ENCODE assay signal across 12 cellular contexts in the genomic region with DNA sequence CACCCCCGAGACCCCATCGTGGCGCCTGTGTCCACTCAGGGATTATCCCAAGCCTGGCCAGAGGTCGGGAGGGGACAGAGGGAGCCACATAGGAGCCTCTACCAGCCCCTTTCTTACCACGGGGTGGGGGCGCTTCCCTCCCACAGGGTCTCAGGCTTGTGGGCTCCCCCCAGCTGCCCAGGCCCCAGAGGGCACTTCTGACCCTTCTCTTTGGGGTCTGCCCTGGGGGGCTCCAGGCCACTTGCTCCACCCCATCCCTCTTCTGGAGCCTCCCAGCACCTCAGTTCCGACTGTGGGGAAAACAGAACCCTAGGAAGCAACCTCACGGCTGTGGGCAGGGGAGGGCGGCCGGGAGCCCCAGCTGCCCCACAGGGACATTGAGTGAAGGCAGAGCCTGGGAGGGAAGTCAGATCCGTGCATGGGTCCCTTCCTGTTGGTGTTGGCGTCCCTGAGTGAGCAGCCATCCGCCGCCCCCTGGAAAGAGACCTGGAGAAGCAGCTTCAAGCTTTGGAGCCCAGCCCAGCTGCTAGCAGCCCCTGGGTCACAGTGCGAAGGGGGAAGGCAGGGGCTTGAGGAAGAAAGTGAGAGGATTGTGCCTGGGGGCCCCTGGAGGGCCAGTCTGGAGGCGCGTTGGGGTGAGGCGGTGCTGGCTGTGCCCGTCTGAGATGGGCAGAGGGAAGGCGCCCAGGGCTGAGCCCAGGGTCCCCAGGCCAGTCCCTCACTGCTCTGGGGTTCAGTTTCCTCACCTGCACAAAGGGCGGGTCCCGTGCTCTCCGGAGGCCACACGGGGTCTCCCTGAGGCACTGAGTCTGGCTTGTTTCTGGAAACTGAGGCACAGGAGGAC. TPM values are rescaled to one million over a fixed set of nuclear protein-coding genes. Genes with fewer than 3 reads are reported as not detected.
DNase-seq lines count a peak whose midpoint lies in the region; ATAC-seq and TF ChIP-seq lines count a peak whose summit lies in the region.
"Had no signal": no experiment of that assay in that cellular context is flagged by ENCODE, and none has a peak within 500 bp of the region (broad histone marks: within the 10 kb centered on the region; RNA-seq: fewer than 3 reads in every experiment).

No MANE protein-coding gene starts in this region.

- H3K79me2 ChIP-seq in DOHH2 (ENCODE audit: control insufficient read depth, low read length) (peaks cover 35% of the 10 kb centered on the region), GM23248 (ENCODE audit: insufficient read depth) (no peaks in the 10 kb centered on the region)

- no peak for TF ChIP-seq POLR2A in gastrocnemius medialis (IDR thresholded peaks at IDR 0.05)

- no peaks in the 10 kb centered on the region for H3K9me3 ChIP-seq in DOHH2 (ENCODE audit: control insufficient read depth, insufficient read depth, low read length)
- no peaks in the 10 kb centered on the region for H3K9me3 ChIP-seq in gastrocnemius medialis
- no peaks in the 10 kb centered on the region for H3K9me3 ChIP-seq in GM23248 (ENCODE audit: low read depth)
- H3K9me3 ChIP-seq: thyroid gland had no signal

- H3K4me2 ChIP-seq in DOHH2 (ENCODE audit: low read length): peak overlapping the region; percentile 92
- H3K4me2 ChIP-seq in GM23248 (ENCODE audit: unreplicated experiment): no peak overlapping the region

- intact Hi-C loops in gastrocnemius medialis (cut with DNase I; ENCODE audit: low total_unique reads): loop anchor here (1.0 to 5.0 kb wide), 4 partner anchors 15 to 164 kb away; a partner anchor contains a TSS

- H3K4me1 Mint-ChIP-seq in T-helper 2 cell treated with Interferon-gamma antibody and Interleukin-4, amounts not matched to agents 5 μg/mL and 100 μg/mL, for 36 hours (ENCODE audit: low read depth): peaks cover 14% of the 10 kb centered on the region

- peak; percentile 9 to 21 for ATAC-seq in gastrocnemius medialis

- H3K27me3 Mint-ChIP-seq in T-helper 2 cell treated with Interferon-gamma antibody and Interleukin-4, amounts not matched to agents 5 μg/mL and 100 μg/mL, for 36 hours (ENCODE audit: low read depth): no peaks in the 10 kb centered on the region
- H3K27me3 Mint-ChIP-seq: activated CD4-positive, alpha-beta T cell treated with anti-CD3 and anti-CD28 coated beads, Interleukin-2, amount 10 ng/mL, durations not matched to agents 24 days and 14 days; activated naive CD4-positive, alpha-beta T cell treated with anti-CD3 and anti-CD28 coated beads, Interleukin-2, amount 10 ng/mL, durations not matched to agents 7 days and 5 days; naive thymus-derived CD8-positive, alpha-beta T cell had no signal

- H3K4me1 ChIP-seq in DOHH2 (ENCODE audit: control insufficient read depth, low read length): peaks cover 49% of the 10 kb centered on the region
- H3K4me1 ChIP-seq in gastrocnemius medialis: peaks cover 21% of the 10 kb centered on the region in 2 donors
- no peaks in the 10 kb centered on the region for H3K4me1 ChIP-seq in GM23248 (ENCODE audit: insufficient read depth)

- no peaks in the 10 kb centered on the region for H3K9me3 Mint-ChIP-seq in T-helper 2 cell treated with Interferon-gamma antibody and Interleukin-4, amounts not matched to agents 5 μg/mL and 100 μg/mL, for 36 hours
- H3K9me3 Mint-ChIP-seq: activated CD4-positive, alpha-beta T cell treated with anti-CD3 and anti-CD28 coated beads, Interleukin-2, amount 10 ng/mL, durations not matched to agents 24 days and 14 days; activated naive CD4-positive, alpha-beta T cell treated with anti-CD3 and anti-CD28 coated beads, Interleukin-2, amount 10 ng/mL, durations not matched to agents 7 days and 5 days; naive thymus-derived CD8-positive, alpha-beta T cell had no signal

- no peak for TF ChIP-seq CTCF in DOHH2 (IDR thresholded peaks at IDR 0.05; ENCODE audit: low read depth, low read length, poor library complexity, severe bottlenecking)
- TF ChIP-seq CTCF in epithelial cell of esophagus (IDR thresholded peaks at IDR 0.05; ENCODE audit: insufficient read depth, low read depth, low read length, missing control alignments): no peak
- TF ChIP-seq CTCF in gastrocnemius medialis (IDR thresholded peaks at IDR 0.05 in 4 of 5, conservative IDR thresholded peaks at IDR 0.05 in 1 of 5): no peak

- peaks cover 14% of the 10 kb centered on the region for H3K36me3 ChIP-seq in DOHH2 (ENCODE audit: control insufficient read depth, low read length)
- no peaks in the 10 kb centered on the region for H3K36me3 ChIP-seq in gastrocnemius medialis
- no peaks in the 10 kb centered on the region for H3K36me3 ChIP-seq in GM23248 (ENCODE audit: low read depth)
- H3K36me3 ChIP-seq: thyroid gland had no signal

- H3K9me2 ChIP-seq in DOHH2 (replicated peaks; ENCODE audit: control insufficient read depth, low read length) (no peaks in the 10 kb centered on the region), GM23248 (ENCODE audit: insufficient read depth) (no peaks in the 10 kb centered on the region)

- H2AFZ ChIP-seq in GM23248: no peak overlapping the region

- peak; percentile 37 for DNase-seq in NCI-H345 treated with DMSO at 0.1 percent for 48 hours (lab: John Stamatoyannopoulos, UW; ENCODE audit: unreplicated experiment)
- peak; percentile 18 for DNase-seq in epithelial cell of esophagus (ENCODE audit: low read depth)
- no peak for DNase-seq in gastrocnemius medialis
- no peak for DNase-seq in stimulated activated CD4-positive, alpha-beta T cell treated with anti-CD3 and anti-CD28 coated beads, Interleukin-4, amount 100 ng/mL, for 1 hour
- no peak for DNase-seq in NOMO-1 treated with DMSO at 0.1 percent for 48 hours (lab: John Stamatoyannopoulos, UW; ENCODE audit: unreplicated experiment)
- DNase-seq in GM23248: no peak
- no peak for DNase-seq in T-helper 2 cell treated with Interferon-gamma antibody and Interleukin-4, amounts not matched to agents 5 μg/mL and 100 μg/mL, for 36 hours (ENCODE audit: low spot score)

- H3K27ac Mint-ChIP-seq in T-helper 2 cell treated with Interferon-gamma antibody and Interleukin-4, amounts not matched to agents 5 μg/mL and 100 μg/mL, for 36 hours: no peak overlapping the region
- H3K27ac Mint-ChIP-seq: activated naive CD4-positive, alpha-beta T cell treated with anti-CD3 and anti-CD28 coated beads, Interleukin-2, amount 10 ng/mL, durations not matched to agents 7 days and 5 days had no signal

- H3F3A ChIP-seq in DOHH2 (ENCODE audit: control insufficient read depth, insufficient read depth): 0 out of 2 replicates have a peak, but pooled peaks cover 8% of the 10 kb centered on the region
- peaks cover 6% of the 10 kb centered on the region; the same call in 1 of the 2 replicates for H3F3A ChIP-seq in GM23248 (ENCODE audit: insufficient read depth)

- H3K36me3 Mint-ChIP-seq in T-helper 2 cell treated with Interferon-gamma antibody and Interleukin-4, amounts not matched to agents 5 μg/mL and 100 μg/mL, for 36 hours (ENCODE audit: low read depth): no peaks in the 10 kb centered on the region
- H3K36me3 Mint-ChIP-seq: activated naive CD4-positive, alpha-beta T cell treated with anti-CD3 and anti-CD28 coated beads, Interleukin-2, amount 10 ng/mL, durations not matched to agents 7 days and 5 days had no signal

- no peaks in the 10 kb centered on the region for H3K27me3 ChIP-seq in DOHH2 (ENCODE audit: control insufficient read depth, low read length)
- H3K27me3 ChIP-seq in gastrocnemius medialis: no peaks in the 10 kb centered on the region
- no peaks in the 10 kb centered on the region for H3K27me3 ChIP-seq in GM23248 (replicated peaks; ENCODE audit: insufficient read depth)
- H3K27me3 ChIP-seq: thyroid gland had no signal

- no peak overlapping the region for H3K4me3 Mint-ChIP-seq in T-helper 2 cell treated with Interferon-gamma antibody and Interleukin-4, amounts not matched to agents 5 μg/mL and 100 μg/mL, for 36 hours
- H3K4me3 Mint-ChIP-seq: activated CD4-positive, alpha-beta T cell treated with anti-CD3 and anti-CD28 coated beads, Interleukin-2, amount 10 ng/mL, durations not matched to agents 24 days and 14 days; activated naive CD4-positive, alpha-beta T cell treated with anti-CD3 and anti-CD28 coated beads, Interleukin-2, amount 10 ng/mL, durations not matched to agents 7 days and 5 days had no signal

- H3K9ac ChIP-seq in GM23248: no peak overlapping the region

- WGBS in GM23248 (ENCODE audit: low coverage in 1 of 2, low lambda C conversion rate in 2 of 2, missing lambda C conversion rate in 2 of 2), 2 experiments: 81 to 82% methylated on average over 22 to 24 of the region's 24 CpGs

- in situ Hi-C loops in gastrocnemius medialis (cut with MboI; ENCODE audit: low sequenced_read_pairs in 4 of 4): loop anchor here in 1 of 4 donors (25.0 kb wide), 1 partner anchor 99 kb away; a partner anchor contains a TSS
- in situ Hi-C loops in GM23248 (cut with MboI): no loop called here

- no peak overlapping the region for H3K4me3 ChIP-seq in DOHH2 (ENCODE audit: low read length)
- peak overlapping the region; percentile 38 for H3K4me3 ChIP-seq in epithelial cell of esophagus (ENCODE audit: low read length)
- peak overlapping the region in 3 of 4 donors; percentile 11 to 25 (median 24) for H3K4me3 ChIP-seq in gastrocnemius medialis
- no peak overlapping the region for H3K4me3 ChIP-seq in GM23248
- H3K4me3 ChIP-seq: thyroid gland had no signal

- H4K20me1 ChIP-seq in DOHH2 (ENCODE audit: control insufficient read depth, insufficient read depth, low read depth, low read length): peaks cover 9% of the 10 kb centered on the region; the same call in 1 of the 2 replicates
- no peaks in the 10 kb centered on the region for H4K20me1 ChIP-seq in GM23248 (ENCODE audit: insufficient read depth)

- H3K27ac ChIP-seq in DOHH2 (ENCODE audit: low read depth, low read length) (no peak overlapping the region), gastrocnemius medialis (peak overlapping the region; percentile 9 to 65 (median 50)), GM23248 (no peak overlapping the region)
- H3K27ac ChIP-seq: thyroid gland had no signal

RNA-seq across cellular contexts. Expression of a gene that starts 22.1 kb away (rescaled TPM):
- 10 to 100 TPM; 17.5 to 32.0 (median 25.1) TPM for total RNA-seq in gastrocnemius medialis
- 22.3 and 25.2 TPM in 2 replicates for total RNA-seq in GM23248 (2014; rRNA removed; shearing (Covaris generic))
- polyA plus RNA-seq in GM23248 (2016; fragmentation: Nextera tagmentation; extraction: Ambion mirVana): 17.6 and 18.0 TPM in 2 replicates

RNA-seq across cellular contexts. Expression of a gene that starts 35.4 kb away (rescaled TPM):
- total RNA-seq in gastrocnemius medialis: 1 to 10 TPM; 1.3 to 5.9 (median 5.2) TPM
- total RNA-seq in GM23248 (2014; rRNA removed; shearing (Covaris generic)): 6.7 and 7.8 TPM in 2 replicates
- 95.0 and 97.5 TPM in 2 replicates for polyA plus RNA-seq in GM23248 (2016; fragmentation: Nextera tagmentation; extraction: Ambion mirVana)

RNA-seq across cellular contexts. Expression of a gene that starts 53.5 kb away (rescaled TPM):
- 100 to 1,000 TPM in 1 of 4 donors, 10 to 100 TPM in 3; 44.2 to 102 (median 59.3) TPM for total RNA-seq in gastrocnemius medialis
- 29.3 and 35.2 TPM in 2 replicates for total RNA-seq in GM23248 (2014; rRNA removed; shearing (Covaris generic))
- polyA plus RNA-seq in GM23248 (2016; fragmentation: Nextera tagmentation; extraction: Ambion mirVana): 12.2 and 12.3 TPM in 2 replicates

Comparison
In these comparisons a context has a peak if more than half of its experiments do, and no peak if none do; other contexts are left out.
1. H3K27ac ChIP-seq: peak in gastrocnemius medialis (4 of 4); none in DOHH2 (single experiment) and GM23248 (single experiment).
2. H3K4me3 ChIP-seq: peak in epithelial cell of esophagus (single experiment) and gastrocnemius medialis (3 of 4); none in DOHH2 (single experiment) and GM23248 (single experiment).
3. DNase-seq: peak in NCI-H345 treated with DMSO at 0.1 percent for 48 hours (single experiment) and epithelial cell of esophagus (single experiment); none in gastrocnemius medialis (0 of 2), stimulated activated CD4-positive, alpha-beta T cell treated with anti-CD3 and anti-CD28 coated beads, Interleukin-4, amount 100 ng/mL, for 1 hour (single experiment), NOMO-1 treated with DMSO at 0.1 percent for 48 hours (single experiment), GM23248 (single experiment) and T-helper 2 cell treated with Interferon-gamma antibody and Interleukin-4, amounts not matched to agents 5 μg/mL and 100 μg/mL, for 36 hours (single experiment).